In the genomic region with DNA sequence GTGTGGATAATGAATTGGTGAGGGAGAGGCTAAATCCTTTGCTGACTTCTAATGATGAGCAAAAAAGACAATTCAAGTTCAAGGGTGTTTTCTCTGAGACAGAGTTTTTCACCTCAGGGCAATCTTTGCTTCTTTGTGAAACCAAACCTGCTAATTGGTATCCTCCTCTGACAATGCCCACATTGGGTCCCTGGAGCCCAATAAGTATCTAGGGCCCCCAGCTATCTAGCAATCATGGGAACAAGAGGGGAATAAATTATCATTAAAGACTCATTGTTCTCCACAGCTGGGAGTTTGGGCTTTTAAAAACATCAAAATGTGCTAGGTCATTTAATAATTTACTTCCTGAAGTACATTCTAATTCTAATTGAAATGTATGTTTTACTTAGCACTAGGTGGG, we compare ENCODE assay signal across 25 cellular contexts.
"Had no signal": no experiment of that assay in that cellular context is flagged by ENCODE, and none has a peak within 500 bp of the region (broad histone marks: within the 10 kb centered on the region; RNA-seq: fewer than 3 reads in every experiment).

No MANE protein-coding gene starts in this region.

- H3K27me3 ChIP-seq: esophagus muscularis mucosa, gastroesophageal sphincter, right lobe of liver, tibial artery, upper lobe of left lung, uterus had no signal

- H3K9ac ChIP-seq: parathyroid adenoma had no signal

- H3K36me3 Mint-ChIP-seq: immature natural killer cell; memory B cell; naive B cell; stimulated activated effector memory CD8-positive, alpha-beta T cell treated with anti-CD3 and anti-CD28 coated beads, Interleukin-12 subunit alpha, Interleukin-12 subunit beta, amount 100 ng/mL, for 72 hours had no signal

- H2AFZ ChIP-seq: parathyroid adenoma had no signal

- H3K4me3 ChIP-seq: esophagus muscularis mucosa, gastroesophageal sphincter, left ventricle myocardium inferior, lower lobe of right lung, prostate gland, right lobe of liver, tibial artery, upper lobe of left lung, uterus had no signal

- H3K27ac Mint-ChIP-seq: dendritic cell treated with granulocyte-macrophage colony-stimulating factor and Interleukin-4, amounts not matched to agents 40 ng/mL and 50 ng/mL, for 4 days; effector memory CD8-positive, alpha-beta T cell; immature natural killer cell; memory B cell; naive B cell; nephron progenitor cell; stimulated activated effector memory CD8-positive, alpha-beta T cell treated with anti-CD3 and anti-CD28 coated beads, Interleukin-12 subunit alpha, Interleukin-12 subunit beta, amount 100 ng/mL, for 72 hours had no signal

- DNase-seq: effector memory CD8-positive, alpha-beta T cell; glutamatergic neuron; immature natural killer cell; left cardiac atrium; left ventricle myocardium inferior; lower lobe of right lung; naive B cell; nephron progenitor cell; retina; right lobe of liver; stimulated activated CD4-positive, alpha-beta T cell treated with anti-CD3 and anti-CD28 coated beads, Interleukin-4, amount 100 ng/mL, for 1 hour; stimulated activated CD8-positive, alpha-beta memory T cell treated with anti-CD3 and anti-CD28 coated beads, Interleukin-4, amount 100 ng/mL, for 48 hours; stimulated activated naive CD8-positive, alpha-beta T cell treated with anti-CD3 and anti-CD28 coated beads, Interleukin-15, Interleukin-2, amounts not matched to agents 100 U/mL and 50 U/mL, for 24 hours; tibial artery; upper lobe of left lung; uterus had no signal

- H3K4me3 Mint-ChIP-seq: dendritic cell treated with granulocyte-macrophage colony-stimulating factor and Interleukin-4, amounts not matched to agents 40 ng/mL and 50 ng/mL, for 4 days; effector memory CD8-positive, alpha-beta T cell; immature natural killer cell; memory B cell; naive B cell; nephron progenitor cell; stimulated activated effector memory CD8-positive, alpha-beta T cell treated with anti-CD3 and anti-CD28 coated beads, Interleukin-12 subunit alpha, Interleukin-12 subunit beta, amount 100 ng/mL, for 72 hours had no signal

- FAIRE-seq: keratinocyte had no signal

- ATAC-seq: effector memory CD8-positive, alpha-beta T cell; gastroesophageal sphincter; left cardiac atrium; lower lobe of right lung; right lobe of liver; stimulated activated effector memory CD8-positive, alpha-beta T cell treated with anti-CD3 and anti-CD28 coated beads, Interleukin-12 subunit alpha, Interleukin-12 subunit beta, amount 100 ng/mL, for 72 hours; stimulated activated naive CD8-positive, alpha-beta T cell treated with anti-CD3 and anti-CD28 coated beads, Interleukin-15, Interleukin-2, amounts not matched to agents 100 U/mL and 50 U/mL, for 24 hours had no signal

- H3K9me3 ChIP-seq: esophagus muscularis mucosa, gastroesophageal sphincter, left ventricle myocardium inferior, lower lobe of right lung, prostate gland, right lobe of liver, tibial artery, upper lobe of left lung, uterus had no signal

- H3K27ac ChIP-seq: epithelial cell of prostate, esophagus muscularis mucosa, gastroesophageal sphincter, left ventricle myocardium inferior, lower lobe of right lung, parathyroid adenoma, prostate gland, right lobe of liver, tibial artery, upper lobe of left lung, uterus had no signal

- H3K4me1 Mint-ChIP-seq: immature natural killer cell; memory B cell; naive B cell; stimulated activated effector memory CD8-positive, alpha-beta T cell treated with anti-CD3 and anti-CD28 coated beads, Interleukin-12 subunit alpha, Interleukin-12 subunit beta, amount 100 ng/mL, for 72 hours had no signal

- H3K9me3 Mint-ChIP-seq: memory B cell had no signal

- H3K36me3 ChIP-seq: esophagus muscularis mucosa, gastroesophageal sphincter, left ventricle myocardium inferior, lower lobe of right lung, prostate gland, right lobe of liver, tibial artery, upper lobe of left lung, uterus had no signal

- H3K79me2 ChIP-seq: parathyroid adenoma had no signal

- H3K4me1 ChIP-seq: esophagus muscularis mucosa, gastroesophageal sphincter, left ventricle myocardium inferior, lower lobe of right lung, parathyroid adenoma, prostate gland, right lobe of liver, tibial artery, upper lobe of left lung, uterus had no signal

- H3K27me3 Mint-ChIP-seq: naive B cell had no signal
